Comparison of ENCODE assay signal across 26 cellular contexts in the genomic region with DNA sequence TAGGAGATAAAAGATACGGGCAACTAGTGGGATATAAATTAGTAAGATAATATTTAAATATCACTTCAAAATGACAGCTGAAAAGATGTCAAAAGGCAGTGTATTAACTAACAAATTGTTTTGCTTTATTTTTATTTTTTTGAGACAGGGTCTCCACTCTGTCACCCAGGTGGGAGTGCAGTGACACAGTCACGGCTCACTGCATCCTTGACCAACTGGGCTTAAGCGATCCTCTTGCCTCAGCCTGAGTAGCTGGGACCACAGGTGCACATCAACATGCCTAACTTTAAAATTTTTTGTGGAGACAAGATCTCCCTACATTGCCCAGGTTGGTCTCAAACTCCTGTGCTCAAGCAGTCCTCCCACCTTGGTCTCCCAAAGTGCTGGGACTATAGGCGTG. TPM values are rescaled to one million over a fixed set of nuclear protein-coding genes. Genes with fewer than 3 reads are reported as not detected.
A peak's percentile ranks its signal among the peaks of the same experiment; 100 is the strongest.
DNase-seq lines count a peak whose midpoint lies in the region; ATAC-seq, FAIRE-seq and TF ChIP-seq lines count a peak whose summit lies in the region.
"Had no signal": no experiment of that assay in that cellular context is flagged by ENCODE, and none has a peak within 500 bp of the region (broad histone marks: within the 10 kb centered on the region; RNA-seq: fewer than 3 reads in every experiment).

No MANE protein-coding gene starts in this region.

- no peaks in the 10 kb centered on the region for H3K36me3 Mint-ChIP-seq in T-helper 17 cell (ENCODE audit: low read depth)
- peaks cover 43% of the 10 kb centered on the region for H3K36me3 Mint-ChIP-seq in neural progenitor cell
- H3K36me3 Mint-ChIP-seq in osteocyte (ENCODE audit: unreplicated experiment): peaks cover 2% of the 10 kb centered on the region
- peaks cover 23% of the 10 kb centered on the region for H3K36me3 Mint-ChIP-seq in activated naive CD4-positive, alpha-beta T cell treated with anti-CD3 and anti-CD28 coated beads, Interleukin-2, amount 10 ng/mL, durations not matched to agents 7 days and 5 days

- CTCF ChIA-PET in activated naive CD4-positive, alpha-beta T cell treated with anti-CD3 and anti-CD28 coated beads, Interleukin-2, amount 10 ng/mL, durations not matched to agents 7 days and 5 days (lab: Charles Lee): no interaction called here

- no peak for DNase-seq in GM19239 (ENCODE audit: insufficient read length, low spot score)
- no peak for DNase-seq in T-helper 17 cell
- no peak for DNase-seq in neural progenitor cell (ENCODE audit: low spot score)
- no peak for DNase-seq in osteocyte (ENCODE audit: extremely low spot score, unreplicated experiment)
- no peak for DNase-seq in activated naive CD4-positive, alpha-beta T cell treated with anti-CD3 and anti-CD28 coated beads, Interleukin-2, amount 10 ng/mL, durations not matched to agents 7 days and 5 days
- DNase-seq in NCI-H2081 treated with DMSO at 0.1 percent for 48 hours (lab: John Stamatoyannopoulos, UW): no peak
- DNase-seq: 8988T; ACHN; BE2C; CD4-positive, alpha-beta T cell; Kasumi-1; MV-4-11; NCI-H1105; NCI-H1436 treated with DMSO at 0.1 percent for 48 hours; NCI-H187 treated with DMSO at 0.1 percent for 48 hours; NCI-H446 treated with DMSO at 0.1 percent for 48 hours; NCI-H526 treated with DMSO at 0.1 percent for 48 hours; Right ventricle myocardium superior; RPMI8226 had no signal

- H3K4me1 Mint-ChIP-seq in T-helper 17 cell (peaks cover 43% of the 10 kb centered on the region), neural progenitor cell (peaks cover 18% of the 10 kb centered on the region), osteocyte (ENCODE audit: unreplicated experiment) (peaks cover 38% of the 10 kb centered on the region)
- peaks cover 50% of the 10 kb centered on the region for H3K4me1 Mint-ChIP-seq in activated naive CD4-positive, alpha-beta T cell treated with anti-CD3 and anti-CD28 coated beads, Interleukin-2, amount 10 ng/mL, durations not matched to agents 7 days and 5 days

- no peak overlapping the region for H3K9ac ChIP-seq in BLaER1
- H3K9ac ChIP-seq in neural progenitor cell: no peak overlapping the region

- H3K4me1 ChIP-seq in BLaER1 (peaks cover 37% of the 10 kb centered on the region), neural progenitor cell (peaks cover 42% of the 10 kb centered on the region)
- H3K4me1 ChIP-seq: BE2C, SJSA1 had no signal

- H3K9me3 ChIP-seq in BLaER1 (no peaks in the 10 kb centered on the region), T-helper 17 cell (ENCODE audit: control insufficient read depth, low read length, poor library complexity, severe bottlenecking) (no peaks in the 10 kb centered on the region), neural progenitor cell (ENCODE audit: low read depth) (no peaks in the 10 kb centered on the region)
- H3K9me3 ChIP-seq: BE2C, SJSA1 had no signal

- H3F3A ChIP-seq in neural progenitor cell (ENCODE audit: low read depth): peaks cover 25% of the 10 kb centered on the region

- H3K9me3 Mint-ChIP-seq in neural progenitor cell: peaks cover 3% of the 10 kb centered on the region
- H3K9me3 Mint-ChIP-seq in osteocyte (ENCODE audit: unreplicated experiment): no peaks in the 10 kb centered on the region
- no peaks in the 10 kb centered on the region for H3K9me3 Mint-ChIP-seq in activated naive CD4-positive, alpha-beta T cell treated with anti-CD3 and anti-CD28 coated beads, Interleukin-2, amount 10 ng/mL, durations not matched to agents 7 days and 5 days
- H3K9me3 Mint-ChIP-seq: CD4-positive, alpha-beta T cell had no signal

- no peaks in the 10 kb centered on the region for H3K27me3 ChIP-seq in BLaER1
- H3K27me3 ChIP-seq in neural progenitor cell: no peaks in the 10 kb centered on the region
- H3K27me3 ChIP-seq: BE2C, SJSA1 had no signal

- H3K27me3 Mint-ChIP-seq in T-helper 17 cell (no peaks in the 10 kb centered on the region), neural progenitor cell (ENCODE audit: insufficient read depth, low read depth) (peaks cover 3% of the 10 kb centered on the region), osteocyte (ENCODE audit: unreplicated experiment) (no peaks in the 10 kb centered on the region)
- H3K27me3 Mint-ChIP-seq in activated naive CD4-positive, alpha-beta T cell treated with anti-CD3 and anti-CD28 coated beads, Interleukin-2, amount 10 ng/mL, durations not matched to agents 7 days and 5 days: no peaks in the 10 kb centered on the region
- H3K27me3 Mint-ChIP-seq: CD4-positive, alpha-beta T cell had no signal

- H3K36me3 ChIP-seq in BLaER1 (0 out of 2 replicates have a peak, but pooled peaks cover 4% of the 10 kb centered on the region), neural progenitor cell (peaks cover 11% of the 10 kb centered on the region)

- H3K4me3 Mint-ChIP-seq in T-helper 17 cell (no peak overlapping the region), neural progenitor cell (no peak overlapping the region), osteocyte (ENCODE audit: unreplicated experiment) (no peak overlapping the region)
- no peak overlapping the region for H3K4me3 Mint-ChIP-seq in activated naive CD4-positive, alpha-beta T cell treated with anti-CD3 and anti-CD28 coated beads, Interleukin-2, amount 10 ng/mL, durations not matched to agents 7 days and 5 days

- H3K27ac Mint-ChIP-seq in T-helper 17 cell (peak overlapping the region; percentile 29), neural progenitor cell (no peak overlapping the region), osteocyte (ENCODE audit: unreplicated experiment) (no peak overlapping the region)
- no peak overlapping the region for H3K27ac Mint-ChIP-seq in activated naive CD4-positive, alpha-beta T cell treated with anti-CD3 and anti-CD28 coated beads, Interleukin-2, amount 10 ng/mL, durations not matched to agents 7 days and 5 days

- H4K20me1 ChIP-seq in BLaER1: peaks cover 100% of the 10 kb centered on the region
- peaks cover 98% of the 10 kb centered on the region for H4K20me1 ChIP-seq in neural progenitor cell (ENCODE audit: low read depth)

- H3K4me3 ChIP-seq in BLaER1 (no peak overlapping the region), neural progenitor cell (no peak overlapping the region)
- H3K4me3 ChIP-seq: SJSA1 had no signal

- H2AFZ ChIP-seq in neural progenitor cell (replicated peaks): no peak overlapping the region

- no peak overlapping the region for H3K27ac ChIP-seq in BLaER1
- H3K27ac ChIP-seq in neural progenitor cell: no peak overlapping the region
- H3K27ac ChIP-seq: SJSA1 had no signal

- H3K79me2 ChIP-seq in neural progenitor cell (ENCODE audit: low read depth): peaks cover 100% of the 10 kb centered on the region

- H3K4me2 ChIP-seq in BLaER1 (peak overlapping the region; percentile 44), neural progenitor cell (peak overlapping the region; percentile 42)

- no peak for TF ChIP-seq CTCF in neural progenitor cell (IDR thresholded peaks at IDR 0.05)
- no peak for TF ChIP-seq CTCF in osteocyte (IDR thresholded peaks at IDR 0.05)

- peak; percentile 35 for FAIRE-seq in GM19239 (lab: Jason Lieb, UNC)
- FAIRE-seq: D721Med, H1, HepG2 had no signal

- ATAC-seq in T-helper 17 cell (no peak), HG03571 (IDR thresholded peaks at IDR 0.05; ENCODE audit: unreplicated experiment) (no peak)
- ATAC-seq: HCT116, HepG2 had no signal

RNA-seq across cellular contexts. Expression of gene ZNF292, which starts 5.9 kb away (rescaled TPM):
- total RNA-seq in T-helper 17 cell (100 to 1,000 TPM in 1 of 2 donors, 10 to 100 TPM in 1; 88.3 to 103 TPM), neural progenitor cell (ENCODE audit: low replicate concordance) (44.1 and 66.8 TPM in 2 replicates), osteocyte (37.2 and 38.8 TPM in 2 replicates)
